Comparison of ENCODE assay signal across 1 cellular context in the genomic region with DNA sequence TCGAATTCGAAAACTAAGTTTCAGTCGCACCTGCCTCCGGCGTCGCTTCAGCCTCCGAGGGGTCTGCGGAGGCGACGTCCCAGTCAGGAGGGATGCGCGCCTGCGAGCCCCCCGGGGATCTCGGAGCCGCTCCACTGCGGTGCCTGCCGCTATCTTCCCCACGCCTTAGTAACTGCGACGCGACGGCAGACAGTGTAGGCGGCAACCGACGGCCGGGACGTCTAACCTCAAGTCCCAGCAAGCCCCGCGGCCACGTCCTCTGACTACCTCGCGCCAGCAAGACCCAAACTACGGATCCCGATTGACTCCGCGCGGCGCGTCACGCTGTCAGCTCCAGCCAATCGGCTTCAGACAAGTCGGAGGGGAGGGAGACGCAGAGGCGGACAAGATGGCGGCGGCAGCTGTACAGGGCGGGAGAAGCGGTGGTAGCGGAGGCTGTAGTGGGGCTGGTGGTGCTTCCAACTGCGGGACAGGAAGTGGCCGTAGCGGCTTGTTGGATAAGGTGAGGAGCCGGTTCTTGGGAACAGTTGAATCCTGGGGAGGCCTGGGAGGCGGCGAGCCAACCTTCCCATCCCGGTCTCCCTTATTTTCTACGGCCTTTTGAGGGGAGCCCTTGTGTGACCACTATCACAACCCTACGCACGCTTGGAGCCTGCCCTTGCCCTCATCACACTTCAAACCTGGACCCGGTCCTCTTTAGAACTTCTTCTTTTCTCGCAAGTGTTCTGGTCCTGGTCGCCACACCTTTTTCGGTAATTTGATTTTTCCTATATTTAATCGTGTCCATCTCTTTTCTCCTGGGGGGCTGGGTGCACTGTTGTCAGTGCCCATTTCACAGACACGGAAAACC.
TF ChIP-seq lines count a peak whose summit lies in the region.

SPCS2 (plus strand) TSS at position 369 of the 850 bp plus-strand sequence; CDS start at position 389, 20 bp downstream.
XRRA1 (minus strand) TSS at position 194 of the 850 bp plus-strand sequence. CDS start 8,213 bp downstream, outside the sequence.

TF ChIP-seq in neural cell, 6 proteins besides CTCF, POLR2A, EP300 and RAD21 (continued from another document):
- TF ChIP-seq REST (IDR thresholded peaks at IDR 0.05; ENCODE audit: borderline replicate concordance) (peak; percentile 92), MXI1 (conservative IDR thresholded peaks at IDR 0.05; ENCODE audit: poor library complexity, severe bottlenecking) (peak; percentile 81), EZH2 (IDR thresholded peaks at IDR 0.05; ENCODE audit: borderline replicate concordance, insufficient read depth, low read length, poor library complexity, severe bottlenecking) (no peak), TAF1 (IDR thresholded peaks at IDR 0.05; ENCODE audit: low read depth) (peak; percentile 87)
